In the genomic region with DNA sequence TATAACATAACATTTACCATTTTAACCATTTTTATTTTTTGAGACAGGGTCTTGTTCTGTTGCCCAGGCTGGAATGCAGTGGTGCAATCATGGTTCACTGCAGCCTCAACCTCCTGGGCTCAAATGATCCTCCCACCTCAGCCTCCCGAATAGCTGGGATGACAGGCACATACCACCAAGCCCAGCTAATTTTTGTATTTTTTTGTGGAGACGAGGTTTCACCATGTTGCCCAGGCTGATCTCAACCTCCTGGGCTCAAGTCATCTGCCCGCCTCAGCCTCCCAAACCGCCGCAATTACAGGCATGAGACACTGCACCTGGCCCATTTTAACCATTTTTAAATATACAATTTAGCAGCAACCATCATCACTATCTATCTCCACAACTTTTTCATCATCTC, we compare ENCODE assay signal across 6 cellular contexts. TPM values are rescaled to one million over a fixed set of nuclear protein-coding genes. Genes with fewer than 3 reads are reported as not detected.
"Had no signal": no experiment of that assay in that cellular context is flagged by ENCODE, and none has a peak within 500 bp of the region (broad histone marks: within the 10 kb centered on the region; RNA-seq: fewer than 3 reads in every experiment).

No MANE protein-coding gene starts in this region.

RNA-seq across cellular contexts. Expression of a gene that starts 5.4 kb away (rescaled TPM):
- total RNA-seq: naive thymus-derived CD8-positive, alpha-beta T cell; osteocyte; renal cortical epithelial cell; skeletal muscle tissue; smooth muscle cell had no signal
- polyA plus RNA-seq: right cardiac atrium, smooth muscle cell had no signal
